In genomic region chr20:5471866-5472265, GRCh38 we compare ENCODE assay signal across 7 cellular contexts.
DNase-seq lines count a peak whose midpoint lies in the region; ATAC-seq, FAIRE-seq and TF ChIP-seq lines count a peak whose summit lies in the region.
"Not testable (repeated sequence)": the region's sequence is repeated elsewhere in the genome, so short reads cannot be mapped to it uniquely, and the experiment has no call there.

No MANE protein-coding gene starts in this region.

- H3K27ac ChIP-seq in A549; K562 (ENCODE audit: extremely low read depth, low read depth, low read length); endothelial cell of umbilical vein (ENCODE audit: insufficient read depth, low read depth, low read length); heart left ventricle; right cardiac atrium (ENCODE audit: low read length); osteoblast (ENCODE audit: low read depth, low read length): not testable (repeated sequence)

- H3K79me2 ChIP-seq in K562 (ENCODE audit: control insufficient read depth, insufficient read depth, low read length); endothelial cell of umbilical vein (ENCODE audit: control insufficient read depth, insufficient read depth, low read length); osteoblast (ENCODE audit: insufficient read depth, low read length): not testable (repeated sequence)

- 91% methylated on average over 4 of the region's 10 CpGs for WGBS in A549 (ENCODE audit: missing lambda C conversion rate)
- WGBS in K562 (ENCODE audit: insufficient coverage, low coverage, missing lambda C conversion rate) = 0% methylated on average over 2 of the region's 10 CpGs
- 54 to 84% (median 64%) methylated on average over 4 of the region's 10 CpGs for WGBS in heart left ventricle, 4 donors
- WGBS in right cardiac atrium = 47% methylated on average over 4 of the region's 10 CpGs

- not testable (repeated sequence) for ATAC-seq in A549, K562
- ATAC-seq in heart left ventricle = peak; percentile 37 to 59 (median 44)
- ATAC-seq in right cardiac atrium = peak; percentile 39 to 53

- not testable (repeated sequence) for H3K4me1 ChIP-seq in A549; K562 (replicated peaks in 1 of 2; ENCODE audit: control insufficient read depth in 2 of 2, insufficient read depth in 2 of 2, low read length in 2 of 2); endothelial cell of umbilical vein (ENCODE audit: control insufficient read depth, extremely low read depth, insufficient read depth, low read length); heart left ventricle; right cardiac atrium (ENCODE audit: control insufficient read depth, insufficient read depth, low read length); osteoblast (ENCODE audit: insufficient read depth, low read length)

- TF ChIP-seq EP300 in A549 (IDR thresholded peaks at IDR 0.05); K562 (IDR thresholded peaks at IDR 0.05; ENCODE audit: low read length): not testable (repeated sequence)

- peak; percentile 96 for FAIRE-seq in A549 (lab: Jason Lieb, UNC)
- FAIRE-seq in K562 (lab: Jason Lieb, UNC) = peak; percentile 62
- FAIRE-seq in endothelial cell of umbilical vein (lab: Jason Lieb, UNC) = peak; percentile 37
- FAIRE-seq in urothelium cell line (lab: Jason Lieb, UNC) = peak; percentile 93

- not testable (repeated sequence) for TF ChIP-seq RAD21 in A549 (conservative IDR thresholded peaks at IDR 0.05 in 1 of 2, IDR thresholded peaks at IDR 0.05 in 1 of 2); K562 (CRISPR knock-in tag; conservative IDR thresholded peaks at IDR 0.05 in 1 of 2, IDR thresholded peaks at IDR 0.05 in 1 of 2)

- not testable (repeated sequence) for TF ChIP-seq CTCF in A549 (IDR thresholded peaks at IDR 0.05); K562 (IDR thresholded peaks at IDR 0.05 in 2 of 3, conservative IDR thresholded peaks at IDR 0.05 in 1 of 3; ENCODE audit: insufficient read depth in 2 of 3, low read depth in 1 of 3, low read length in 3 of 3); endothelial cell of umbilical vein (IDR thresholded peaks at IDR 0.05; ENCODE audit: extremely low read depth in 1 of 2, insufficient read depth in 1 of 2, low read depth in 1 of 2, low read length in 2 of 2); heart left ventricle (IDR thresholded peaks at IDR 0.05); osteoblast (IDR thresholded peaks at IDR 0.05; ENCODE audit: extremely low read depth, low read depth, low read length)

- not testable (repeated sequence) for H3K4me2 ChIP-seq in A549; K562 (ENCODE audit: insufficient read depth, low read length); endothelial cell of umbilical vein (ENCODE audit: insufficient read depth, low read length)
- H3K4me2 ChIP-seq in osteoblast (ENCODE audit: insufficient read depth, low read length) = peak overlapping the region; percentile 51

- H3K9me3 ChIP-seq in A549; K562 (replicated peaks; ENCODE audit: control insufficient read depth, insufficient read depth, low read depth, low read length); endothelial cell of umbilical vein (replicated peaks; ENCODE audit: control insufficient read depth, insufficient read depth, low read length); heart left ventricle; right cardiac atrium (ENCODE audit: control insufficient read depth, low read length); osteoblast (ENCODE audit: low read depth, low read length): not testable (repeated sequence)

- not testable (repeated sequence) for DNase-seq in A549 (ENCODE audit: low read depth in 1 of 2, low spot score in 1 of 2); K562 (ENCODE audit: extremely low read depth in 1 of 4, low spot score in 3 of 4); endothelial cell of umbilical vein (ENCODE audit: low read depth, low spot score); heart left ventricle; right cardiac atrium; osteoblast (ENCODE audit: insufficient read length, low spot score, missing footprints); urothelium cell line (ENCODE audit: low spot score)

- not testable (repeated sequence) for TF ChIP-seq POLR2A in A549 (IDR thresholded peaks at IDR 0.05; ENCODE audit: low read length); K562 (conservative IDR thresholded peaks at IDR 0.05); endothelial cell of umbilical vein (IDR thresholded peaks at IDR 0.05; ENCODE audit: low read depth, low read length); heart left ventricle (IDR thresholded peaks at IDR 0.05)

- intact Hi-C loops in K562 (cut with micrococcal nuclease); endothelial cell of umbilical vein (cut with micrococcal nuclease); heart left ventricle (cut with DNase I); right cardiac atrium (cut with DNase I): not testable (repeated sequence)

- H3K9me1 ChIP-seq in K562 (ENCODE audit: control insufficient read depth, insufficient read depth, low read length); endothelial cell of umbilical vein (replicated peaks; ENCODE audit: control insufficient read depth, extremely low read depth, insufficient read depth, low read length): not testable (repeated sequence)

- not testable (repeated sequence) for H3K27me3 ChIP-seq in K562 (ENCODE audit: control insufficient read depth in 2 of 2, insufficient read depth in 2 of 2, low read length in 2 of 2); endothelial cell of umbilical vein (ENCODE audit: control insufficient read depth in 2 of 2, insufficient read depth in 2 of 2, low read length in 2 of 2); right cardiac atrium (ENCODE audit: control insufficient read depth, insufficient read depth); osteoblast (ENCODE audit: insufficient read depth, low read length)
- peaks cover 0 to 12% (median 0%) of the 10 kb centered on the region in 9 donors for H3K27me3 ChIP-seq in heart left ventricle

- not testable (repeated sequence) for H3K4me3 ChIP-seq in A549; K562; endothelial cell of umbilical vein (replicated peaks in 1 of 3; ENCODE audit: insufficient read depth in 1 of 3, low read depth in 1 of 3, low read length in 3 of 3); right cardiac atrium (ENCODE audit: low read length)
- peak overlapping the region in 5 of 12 donors; percentile 24 to 39 (median 33) for H3K4me3 ChIP-seq in heart left ventricle
- peak overlapping the region; percentile 35 for H3K4me3 ChIP-seq in osteoblast (ENCODE audit: insufficient read depth, low read length)

- H4K20me1 ChIP-seq in K562 (replicated peaks; ENCODE audit: control insufficient read depth, insufficient read depth, low read length); endothelial cell of umbilical vein (replicated peaks; ENCODE audit: control insufficient read depth, extremely low read depth, insufficient read depth, low read length); osteoblast (ENCODE audit: insufficient read depth, low read length): not testable (repeated sequence)

- H3K9ac ChIP-seq in K562 (ENCODE audit: insufficient read depth in 1 of 2, low read depth in 2 of 2, low read length in 2 of 2); endothelial cell of umbilical vein (replicated peaks; ENCODE audit: extremely low read depth, insufficient read depth, low read length): not testable (repeated sequence)

- in situ Hi-C loops in K562 (cut with MboI) = not testable (repeated sequence)

- POLR2A ChIA-PET in A549 (lab: Yijun Ruan, JAX) = not testable (repeated sequence)
- POLR2A ChIA-PET in K562 (lab: Yijun Ruan, JAX) = interaction anchor here (0.6 kb wide), 1 partner anchor 24 kb away, joined by 3 read pairs; no protein-coding TSS in a partner anchor
- POLR2A ChIA-PET in endothelial cell of umbilical vein (lab: Charles Lee) = interaction anchor here (0.6 kb wide), 1 partner anchor 24 kb away, joined by 3 read pairs; no protein-coding TSS in a partner anchor

- dilution Hi-C loops in endothelial cell of umbilical vein (cut with MboI; ENCODE audit: extremely low pct_ligation_motif_present, low sequenced_read_pairs) = not testable (repeated sequence)

- CTCF ChIA-PET in A549 (lab: Yijun Ruan, JAX); K562 (lab: Yijun Ruan, JAX; ENCODE audit: low intra/inter-chr PET ratio); endothelial cell of umbilical vein (lab: Charles Lee): not testable (repeated sequence)

- not testable (repeated sequence) for H3K36me3 ChIP-seq in K562 (ENCODE audit: control insufficient read depth, insufficient read depth, low read length); endothelial cell of umbilical vein (ENCODE audit: control insufficient read depth in 2 of 2, extremely low read depth in 1 of 2, insufficient read depth in 2 of 2, low read length in 2 of 2); heart left ventricle; osteoblast (ENCODE audit: insufficient read depth, low read length)

- not testable (repeated sequence) for H2AFZ ChIP-seq in K562 (ENCODE audit: low read depth, low read length); endothelial cell of umbilical vein (ENCODE audit: low read depth, low read length); osteoblast (ENCODE audit: low read length)

- BruUV-seq in K562 (replicated peaks; lab: Mats Ljungman, UMichigan); endothelial cell of umbilical vein (replicated peaks; lab: Mats Ljungman, UMichigan): not testable (repeated sequence)
